In genomic region chr6:37030599-37030998, GRCh38 we compare ENCODE assay signal across 18 cellular contexts. TPM values are rescaled to one million over a fixed set of nuclear protein-coding genes. Genes with fewer than 3 reads are reported as not detected.
A peak's percentile ranks its signal among the peaks of the same experiment; 100 is the strongest.
DNase-seq lines count a peak whose midpoint lies in the region; ATAC-seq, FAIRE-seq and TF ChIP-seq lines count a peak whose summit lies in the region.
"Had no signal": no experiment of that assay in that cellular context is flagged by ENCODE, and none has a peak within 500 bp of the region (broad histone marks: within the 10 kb centered on the region; RNA-seq: fewer than 3 reads in every experiment).

No MANE protein-coding gene starts in this region.

- no peak overlapping the region for H3K4me3 Mint-ChIP-seq in activated naive CD4-positive, alpha-beta T cell treated with anti-CD3 and anti-CD28 coated beads, Interleukin-2, amount 10 ng/mL, durations not matched to agents 7 days and 5 days
- H3K4me3 Mint-ChIP-seq in activated B cell treated with CpG ODN at 0.5 μM for 24 hours (no peak overlapping the region), type B pancreatic cell (no peak overlapping the region)
- H3K4me3 Mint-ChIP-seq: CD4-positive, alpha-beta T cell; H9 had no signal

- POLR2A ChIA-PET in activated B cell treated with CpG ODN at 0.5 μM for 24 hours (lab: Charles Lee) = interaction anchor here (0.9 to 24.7 kb wide), 4 partner anchors 9 to 179 kb away, joined by 3 to 519 read pairs (median 233); partner anchors contain the start of gene PIM1
- POLR2A ChIA-PET in GM12878 (lab: Charles Lee) = no interaction called here

- H3K36me3 ChIP-seq in GM12878 (ENCODE audit: control insufficient read depth in 2 of 2, insufficient read depth in 2 of 2, low read length in 1 of 2) = peaks cover 0 to 5% of the 10 kb centered on the region in 2 experiments; a peak in 3 of 4 replicates

- no peaks in the 10 kb centered on the region for H4K20me1 ChIP-seq in GM12878 (ENCODE audit: control insufficient read depth, insufficient read depth)

- TF ChIP-seq POLR2A in GM12878 (IDR thresholded peaks at IDR 0.05; ENCODE audit: low read depth, low read length) = no peak

- SMC1A ChIA-PET in GM12878 (lab: Charles Lee; ENCODE audit: uncharacterized antibody, unreplicated experiment) = interaction anchor here (1.0 to 6.3 kb wide), 6 partner anchors 12 to 179 kb away, joined by 3 to 41 read pairs (median 12); no protein-coding TSS in a partner anchor

- no peak overlapping the region for H3K27ac ChIP-seq in GM12878 (ENCODE audit: control insufficient read depth, insufficient read depth)
- H3K27ac ChIP-seq: RWPE1 had no signal

- no TSS peak for BruUV-seq in GM12878 (replicated peaks; lab: Mats Ljungman, UMichigan)

- H3K4me3 ChIP-seq in GM12878 = no peak overlapping the region

- TF ChIP-seq CTCF in activated B cell treated with CpG ODN at 0.5 μM for 24 hours (IDR thresholded peaks at IDR 0.05) (no peak), GM12878 (IDR thresholded peaks at IDR 0.05 in 2 of 3, conservative IDR thresholded peaks at IDR 0.05 in 1 of 3; ENCODE audit: control insufficient read depth in 2 of 3, extremely low read depth in 1 of 3, insufficient read depth in 1 of 3, low read depth in 3 of 3, low read length in 3 of 3) (no peak), type B pancreatic cell (conservative IDR thresholded peaks at IDR 0.05) (no peak)

- CTCF ChIA-PET in activated naive CD4-positive, alpha-beta T cell treated with anti-CD3 and anti-CD28 coated beads, Interleukin-2, amount 10 ng/mL, durations not matched to agents 7 days and 5 days (lab: Charles Lee) = interaction anchor here (1.4 to 25.3 kb wide), 7 partner anchors 8 to 284 kb away, joined by 3 to 697 read pairs (median 14); partner anchors contain the start of gene PIM1
- CTCF ChIA-PET in activated B cell treated with CpG ODN at 0.5 μM for 24 hours (lab: Charles Lee) (interaction anchor here (1.5 to 9.5 kb wide), 6 partner anchors 8 to 178 kb away, joined by 3 to 113 read pairs (median 37); partner anchors contain the start of gene PIM1), GM12878 (lab: Yijun Ruan, JAX) (interaction anchor here (0.7 to 6.4 kb wide), 11 partner anchors 10 to 183 kb away, joined by 3 to 76 read pairs (median 15); partner anchors contain the start of gene PIM1)

- no peak for TF ChIP-seq EP300 in GM12878 (IDR thresholded peaks at IDR 0.05; ENCODE audit: borderline replicate concordance in 1 of 2, control insufficient read depth in 1 of 2, low read depth in 2 of 2, low read length in 2 of 2)

- WGBS in GM12878 (ENCODE audit: insufficient coverage, insufficient replicate concordance, low lambda C conversion rate, missing lambda C conversion rate) = 30% methylated on average over 2 of the region's 2 CpGs

- ATAC-seq in activated B cell treated with CpG ODN at 0.5 μM for 24 hours (ENCODE audit: low read depth) = no peak
- no peak for ATAC-seq in GM12878
- ATAC-seq in HG02885 (IDR thresholded peaks at IDR 0.05; ENCODE audit: poor library complexity, unreplicated experiment) = no peak

- peaks cover 4% of the 10 kb centered on the region for H3K9me3 Mint-ChIP-seq in activated naive CD4-positive, alpha-beta T cell treated with anti-CD3 and anti-CD28 coated beads, Interleukin-2, amount 10 ng/mL, durations not matched to agents 7 days and 5 days
- H3K9me3 Mint-ChIP-seq in activated B cell treated with CpG ODN at 0.5 μM for 24 hours (peaks cover 5% of the 10 kb centered on the region), type B pancreatic cell (no peaks in the 10 kb centered on the region)

- no peak for TF ChIP-seq RAD21 in GM12878 (IDR thresholded peaks at IDR 0.05; ENCODE audit: insufficient read depth, low read depth, low read length)

- H3K9ac ChIP-seq in GM12878 (ENCODE audit: control insufficient read depth, insufficient read depth, low read length) = no peak overlapping the region

- H2AFZ ChIP-seq in GM12878 (ENCODE audit: control insufficient read depth, low read depth, low read length) = no peak overlapping the region

- RAD21 ChIA-PET in GM12878 (lab: Charles Lee; ENCODE audit: unreplicated experiment) = interaction anchor here (1.4 to 5.0 kb wide), 4 partner anchors 9 to 179 kb away, joined by 3 to 46 read pairs (median 18); no protein-coding TSS in a partner anchor

- peaks cover 73% of the 10 kb centered on the region for H3K4me1 Mint-ChIP-seq in activated naive CD4-positive, alpha-beta T cell treated with anti-CD3 and anti-CD28 coated beads, Interleukin-2, amount 10 ng/mL, durations not matched to agents 7 days and 5 days
- H3K4me1 Mint-ChIP-seq in activated B cell treated with CpG ODN at 0.5 μM for 24 hours = peaks cover 52% of the 10 kb centered on the region
- no peaks in the 10 kb centered on the region for H3K4me1 Mint-ChIP-seq in type B pancreatic cell (ENCODE audit: unreplicated experiment)

- no peak for DNase-seq in activated naive CD4-positive, alpha-beta T cell treated with anti-CD3 and anti-CD28 coated beads, Interleukin-2, amount 10 ng/mL, durations not matched to agents 7 days and 5 days
- no peak for DNase-seq in activated naive CD4-positive, alpha-beta T cell treated with Interleukin-2 at 50 U/mL for 16 hours
- DNase-seq in activated B cell treated with CpG ODN at 0.5 μM for 24 hours = no peak
- DNase-seq in GM12878 (ENCODE audit: low read depth, low spot score) = no peak
- no peak for DNase-seq in type B pancreatic cell (ENCODE audit: extremely low spot score, unreplicated experiment)
- no peak for DNase-seq in NCI-H526 treated with DMSO at 0.1 percent for 48 hours (lab: John Stamatoyannopoulos, UW)
- DNase-seq: CD4-positive, alpha-beta T cell; EL; H9; MV-4-11; NCI-H1417 treated with DMSO at 0.1 percent for 48 hours; NCI-H1930; NCI-H446; NCI-H748 treated with DMSO at 0.1 percent for 48 hours; OCI-M1 had no signal

- H3K79me2 ChIP-seq in GM12878 (ENCODE audit: control insufficient read depth, insufficient read depth, low read length) = no peaks in the 10 kb centered on the region

- H3K9me3 ChIP-seq in GM12878 (replicated peaks; ENCODE audit: control insufficient read depth, insufficient read depth, low read length) = no peaks in the 10 kb centered on the region; the same call in 2 of the 3 replicates

- no peaks in the 10 kb centered on the region for H3K4me1 ChIP-seq in GM12878 (ENCODE audit: control insufficient read depth, insufficient read depth, low read length)

- no peak overlapping the region for H3K4me2 ChIP-seq in GM12878 (ENCODE audit: control insufficient read depth, insufficient read depth)

- H3K27me3 Mint-ChIP-seq in activated naive CD4-positive, alpha-beta T cell treated with anti-CD3 and anti-CD28 coated beads, Interleukin-2, amount 10 ng/mL, durations not matched to agents 7 days and 5 days = no peaks in the 10 kb centered on the region
- H3K27me3 Mint-ChIP-seq in activated B cell treated with CpG ODN at 0.5 μM for 24 hours (no peaks in the 10 kb centered on the region), type B pancreatic cell (no peaks in the 10 kb centered on the region)
- H3K27me3 Mint-ChIP-seq: CD4-positive, alpha-beta T cell had no signal

- intact Hi-C loops in activated B cell treated with CpG ODN at 0.5 μM for 24 hours (cut with micrococcal nuclease) = no loop called here
- intact Hi-C loops in GM12878 (cut with micrococcal nuclease; ENCODE audit: unreplicated experiment) = no loop called here

- H3K27me3 ChIP-seq in GM12878 (replicated peaks in 1 of 2; ENCODE audit: control insufficient read depth in 2 of 2, insufficient read depth in 2 of 2, low read length in 1 of 2) = no peaks in the 10 kb centered on the region

- in situ Hi-C loops in GM12878 (cut with MboI) = no loop called here

- peak overlapping the region; percentile 25 for H3K27ac Mint-ChIP-seq in activated naive CD4-positive, alpha-beta T cell treated with anti-CD3 and anti-CD28 coated beads, Interleukin-2, amount 10 ng/mL, durations not matched to agents 7 days and 5 days
- H3K27ac Mint-ChIP-seq in activated B cell treated with CpG ODN at 0.5 μM for 24 hours (peak overlapping the region; percentile 75), type B pancreatic cell (peak overlapping the region; percentile 26)
- H3K27ac Mint-ChIP-seq: CD4-positive, alpha-beta T cell; H9 had no signal

- FAIRE-seq in GM12878 (lab: Jason Lieb, UNC) = no peak
- FAIRE-seq: GM19239 had no signal

- peaks cover 14% of the 10 kb centered on the region for H3K36me3 Mint-ChIP-seq in activated naive CD4-positive, alpha-beta T cell treated with anti-CD3 and anti-CD28 coated beads, Interleukin-2, amount 10 ng/mL, durations not matched to agents 7 days and 5 days
- peaks cover 87% of the 10 kb centered on the region for H3K36me3 Mint-ChIP-seq in activated B cell treated with CpG ODN at 0.5 μM for 24 hours (ENCODE audit: low read depth)
- no peaks in the 10 kb centered on the region for H3K36me3 Mint-ChIP-seq in type B pancreatic cell

RNA-seq across cellular contexts. Expression of gene FGD2, which starts 25.1 kb away (rescaled TPM):
- total RNA-seq in activated B cell treated with CpG ODN at 0.5 μM for 24 hours (362 and 435 TPM in 2 replicates), GM12878 (2014; rRNA removed) (52.9 and 55.5 TPM in 2 replicates), GM12878 (2014; rRNA removed; fragmentation: Illumina TruSeq; extraction: Trizol) (35.4 and 36.0 TPM in 2 replicates), GM12878 (2021) (63.6 and 70.4 TPM in 2 replicates), type B pancreatic cell (ENCODE audit: low replicate concordance) (0.10 TPM in 1 of 2 replicates, not detected in the other)
- total RNA-seq in GM12878 (2013; cell fraction: nucleolus; rRNA removed) = 239 and 253 TPM in 2 replicates
- 5.6 TPM for polyA plus RNA-seq in GM12878 (2011; ENCODE audit: low read depth)
- polyA plus RNA-seq in GM12878 (2011; rRNA removed) (21.7 and 36.4 TPM in 2 replicates), GM12878 (2014; fragmentation: Illumina TruSeq; extraction: Trizol) (21.8 and 30.3 TPM in 2 replicates), GM12878 (2014; fragmentation: Nextera tagmentation; extraction: Ambion mirVana) (10 to 100 TPM in 1 of 2 experiments, 1 to 10 TPM in 1; 5.2 to 11.3 TPM), GM12878 (2014; rRNA removed) (83.2 and 88.1 TPM in 2 replicates), GM12878 (2016; fragmentation: Nextera tagmentation; extraction: Ambion mirVana) (10 to 100 TPM; 23.1 to 25.3 TPM)
- polyA plus RNA-seq in GM12878 (2011; cell fraction: cytosol; rRNA removed) = 43.5 and 65.5 TPM in 2 replicates
- 214 and 250 TPM in 2 replicates for polyA plus RNA-seq in GM12878 (2011; cell fraction: nucleus; rRNA removed)
- polyA plus RNA-seq in GM12878 (2012) = 12.4 and 20.6 TPM in 2 replicates
- polyA minus RNA-seq in GM12878 (2011; rRNA and poly(A)+ RNA removed) = 59.2 and 96.7 TPM in 2 replicates
- polyA minus RNA-seq in GM12878 (2011; cell fraction: cytosol; rRNA and poly(A)+ RNA removed) = 22.3 and 22.6 TPM in 2 replicates
- polyA minus RNA-seq in GM12878 (2011; cell fraction: nucleus; rRNA and poly(A)+ RNA removed) = 63.6 and 102 TPM in 2 replicates

RNA-seq across cellular contexts. Expression of gene MTCH1, which starts 44.6 kb away (rescaled TPM):
- total RNA-seq in activated B cell treated with CpG ODN at 0.5 μM for 24 hours = 128 and 133 TPM in 2 replicates
- total RNA-seq in GM12878 (2013; cell fraction: nucleolus; rRNA removed) = 205 and 215 TPM in 2 replicates
- total RNA-seq in GM12878 (2014; rRNA removed) = 104 and 114 TPM in 2 replicates
- 64.5 and 65.2 TPM in 2 replicates for total RNA-seq in GM12878 (2014; rRNA removed; fragmentation: Illumina TruSeq; extraction: Trizol)
- 103 and 105 TPM in 2 replicates for total RNA-seq in GM12878 (2021)
- 54.0 TPM for polyA plus RNA-seq in GM12878 (2011; ENCODE audit: low read depth)
- polyA plus RNA-seq in GM12878 (2011; rRNA removed) = 73.1 and 86.9 TPM in 2 replicates
- polyA plus RNA-seq in GM12878 (2011; cell fraction: cytosol; rRNA removed) = 99.4 and 108 TPM in 2 replicates
- 265 TPM in 2 replicates for polyA plus RNA-seq in GM12878 (2011; cell fraction: nucleus; rRNA removed)
- 97.3 and 97.7 TPM in 2 replicates for polyA plus RNA-seq in GM12878 (2012)
- polyA plus RNA-seq in GM12878 (2014; fragmentation: Illumina TruSeq; extraction: Trizol) = 48.5 and 75.3 TPM in 2 replicates
- polyA plus RNA-seq in GM12878 (2014; fragmentation: Nextera tagmentation; extraction: Ambion mirVana) = 10 to 100 TPM in 1 of 2 experiments, 1 to 10 TPM in 1; 7.2 to 17.3 TPM
- 80.2 and 83.5 TPM in 2 replicates for polyA plus RNA-seq in GM12878 (2014; rRNA removed)
- polyA plus RNA-seq in GM12878 (2016; fragmentation: Nextera tagmentation; extraction: Ambion mirVana) = 100 to 1,000 TPM; 108 to 128 TPM
- 140 and 177 TPM in 2 replicates for polyA minus RNA-seq in GM12878 (2011; rRNA and poly(A)+ RNA removed)
- polyA minus RNA-seq in GM12878 (2011; cell fraction: cytosol; rRNA and poly(A)+ RNA removed) = 49.4 and 55.5 TPM in 2 replicates
- 129 and 149 TPM in 2 replicates for polyA minus RNA-seq in GM12878 (2011; cell fraction: nucleus; rRNA and poly(A)+ RNA removed)
- total RNA-seq in type B pancreatic cell (ENCODE audit: low replicate concordance) = 163 and 184 TPM in 2 replicates

Comparison
In these comparisons a context has a peak if more than half of its experiments do, and no peak if none do; other contexts are left out.
1. H3K27ac Mint-ChIP-seq: peak in every context shown above with its lines; median percentile 75 in activated B cell treated with CpG ODN at 0.5 μM for 24 hours; 26 in type B pancreatic cell; 25 in activated naive CD4-positive, alpha-beta T cell treated with anti-CD3 and anti-CD28 coated beads, Interleukin-2, amount 10 ng/mL, durations not matched to agents 7 days and 5 days.
2. RNA of gene FGD2, which starts 25.1 kb away (total RNA-seq): 362 to 435 TPM in activated B cell treated with CpG ODN at 0.5 μM for 24 hours and 35.4 to 253 TPM in GM12878; 0.10 TPM in type B pancreatic cell; every median in the first group is over 10 times any median in the second.